ENCODE assay signal across 12 cellular contexts in the genomic region with DNA sequence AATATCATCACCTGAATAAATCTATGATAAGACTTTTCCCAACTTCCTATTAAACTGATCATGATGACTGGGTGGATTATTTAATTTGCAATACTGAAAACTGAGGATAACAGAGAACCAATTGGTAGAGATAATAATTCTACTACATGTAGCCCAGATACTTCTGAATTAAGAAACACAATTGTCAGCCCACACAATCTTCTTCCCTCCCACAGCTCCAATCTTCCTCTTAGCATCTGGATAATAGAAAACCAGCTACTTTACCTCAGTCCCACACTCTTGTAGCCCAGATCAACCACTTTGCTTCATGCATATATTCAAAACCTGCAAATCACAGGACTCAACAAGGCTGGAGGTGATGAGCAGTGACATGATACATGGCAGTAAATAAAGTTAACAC. TPM values are rescaled to one million over a fixed set of nuclear protein-coding genes. Genes with fewer than 3 reads are reported as not detected.
DNase-seq lines count a peak whose midpoint lies in the region; ATAC-seq, FAIRE-seq and TF ChIP-seq lines count a peak whose summit lies in the region.
"Had no signal": no experiment of that assay in that cellular context is flagged by ENCODE, and none has a peak within 500 bp of the region (broad histone marks: within the 10 kb centered on the region; RNA-seq: fewer than 3 reads in every experiment).

No MANE protein-coding gene starts in this region.

- no peak for DNase-seq in activated naive CD4-positive, alpha-beta T cell treated with anti-CD3 and anti-CD28 coated beads for 36 hours
- DNase-seq in HT-29 (ENCODE audit: low spot score) = no peak
- DNase-seq in NCI-H526 (lab: John Stamatoyannopoulos, UW) = no peak
- DNase-seq in H54 (ENCODE audit: insufficient read length, low spot score) = no peak
- DNase-seq: activated CD4-positive, alpha-beta T cell treated with anti-CD3 and anti-CD28 coated beads, Interleukin-2, amount 50 U/mL, for 4 hours; dermis blood vessel endothelial cell; NCI-H2029 had no signal

- no peak overlapping the region for H3K27ac Mint-ChIP-seq in activated naive CD4-positive, alpha-beta T cell treated with anti-CD3 and anti-CD28 coated beads for 36 hours
- H3K27ac Mint-ChIP-seq: B cell had no signal

- no peak overlapping the region for H3K27ac ChIP-seq in KMS-11

- H3K9ac ChIP-seq in KMS-11 = no peak overlapping the region

- H3K36me3 Mint-ChIP-seq in activated naive CD4-positive, alpha-beta T cell treated with anti-CD3 and anti-CD28 coated beads for 36 hours (ENCODE audit: low read depth) = no peaks in the 10 kb centered on the region

- H3K4me1 ChIP-seq in KMS-11 (ENCODE audit: low read depth, poor library complexity, severe bottlenecking) = peaks cover 26% of the 10 kb centered on the region

- TF ChIP-seq POLR2A in H54 (IDR thresholded peaks at IDR 0.05; ENCODE audit: low read depth, low read length) = no peak

- no peaks in the 10 kb centered on the region for H3K36me3 ChIP-seq in KMS-11 (ENCODE audit: insufficient read depth)

- intact Hi-C loops in activated naive CD4-positive, alpha-beta T cell treated with anti-CD3 and anti-CD28 coated beads for 36 hours (cut with micrococcal nuclease) = no loop called here

- CTCF ChIA-PET in activated naive CD4-positive, alpha-beta T cell treated with anti-CD3 and anti-CD28 coated beads for 36 hours (lab: Charles Lee) = interaction anchor here (0.6 to 1.2 kb wide), 2 partner anchors 17 to 137 kb away, joined by 3 to 4 read pairs; a partner anchor contains a TSS

- no peaks in the 10 kb centered on the region for H4K20me1 ChIP-seq in KMS-11 (ENCODE audit: insufficient read depth)

- H3K27me3 Mint-ChIP-seq in activated naive CD4-positive, alpha-beta T cell treated with anti-CD3 and anti-CD28 coated beads for 36 hours (ENCODE audit: low read depth) = peaks cover 2% of the 10 kb centered on the region
- H3K27me3 Mint-ChIP-seq: B cell had no signal

- peak; percentile 19 for ATAC-seq in GM18873 (IDR thresholded peaks at IDR 0.05; ENCODE audit: low FRiP score, unreplicated experiment)
- ATAC-seq in GM21619 (IDR thresholded peaks at IDR 0.05; ENCODE audit: unreplicated experiment) = peak; percentile 17
- ATAC-seq in HG03060 (IDR thresholded peaks at IDR 0.05; ENCODE audit: low read depth, unreplicated experiment) = peak; percentile 10

- H3K4me1 Mint-ChIP-seq in activated naive CD4-positive, alpha-beta T cell treated with anti-CD3 and anti-CD28 coated beads for 36 hours (ENCODE audit: low read depth) = peaks cover 15% of the 10 kb centered on the region
- H3K4me1 Mint-ChIP-seq: B cell had no signal

- H3K27me3 ChIP-seq in KMS-11 (ENCODE audit: insufficient read depth, low read depth) = no peaks in the 10 kb centered on the region

- no peak for FAIRE-seq in H54 (lab: Jason Lieb, UNC)

- H2AFZ ChIP-seq in KMS-11 (ENCODE audit: low read depth) = no peak overlapping the region

- H3K4me2 ChIP-seq in KMS-11 = peak overlapping the region; percentile 27; the same call in 1 of the 2 replicates

- H3K9me3 Mint-ChIP-seq in activated naive CD4-positive, alpha-beta T cell treated with anti-CD3 and anti-CD28 coated beads for 36 hours = no peaks in the 10 kb centered on the region

- no peak for TF ChIP-seq CTCF in KMS-11 (conservative IDR thresholded peaks at IDR 0.05; ENCODE audit: low read depth, low read length)

- no peak overlapping the region for H3K4me3 Mint-ChIP-seq in activated naive CD4-positive, alpha-beta T cell treated with anti-CD3 and anti-CD28 coated beads for 36 hours
- H3K4me3 Mint-ChIP-seq: B cell had no signal

- no peaks in the 10 kb centered on the region for H3K79me2 ChIP-seq in KMS-11 (ENCODE audit: insufficient read depth, low read depth)

- H3K4me3 ChIP-seq in KMS-11 (IDR thresholded peaks at IDR 0.05; ENCODE audit: insufficient read depth, low read depth, low read length) = no peak overlapping the region

RNA-seq across cellular contexts. Expression of a gene that starts 16.9 kb away (rescaled TPM):
- under 1 TPM; 0.32 to 0.52 TPM for total RNA-seq in activated naive CD4-positive, alpha-beta T cell treated with anti-CD3 and anti-CD28 coated beads for 36 hours
- total RNA-seq in HT-29 (2014; rRNA removed; shearing (Covaris generic)) = 8.7 and 9.0 TPM in 2 replicates
